In the genomic region with DNA sequence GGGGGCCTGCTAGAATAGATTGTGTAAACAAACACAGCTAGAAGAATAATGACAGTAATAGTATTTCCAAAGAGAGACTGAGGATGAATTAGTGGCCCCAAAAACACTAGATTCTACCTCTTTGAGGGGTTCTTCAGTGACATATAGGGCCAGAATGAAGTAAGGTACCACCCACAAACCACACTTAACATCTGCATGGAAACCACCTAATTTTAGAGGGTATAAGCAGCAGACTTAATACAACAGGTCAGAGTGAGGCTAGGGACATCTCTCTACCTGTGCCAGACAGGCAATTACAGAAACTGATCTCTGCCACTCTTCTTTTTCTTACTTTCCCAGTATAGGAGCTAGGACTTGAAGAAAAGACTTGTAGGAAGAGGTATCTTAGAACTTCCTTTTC, we compare ENCODE assay signal across 33 cellular contexts. TPM values are rescaled to one million over a fixed set of nuclear protein-coding genes. Genes with fewer than 3 reads are reported as not detected.
DNase-seq lines count a peak whose midpoint lies in the region; ATAC-seq, FAIRE-seq and TF ChIP-seq lines count a peak whose summit lies in the region.
"Had no signal": no experiment of that assay in that cellular context is flagged by ENCODE, and none has a peak within 500 bp of the region (broad histone marks: within the 10 kb centered on the region; RNA-seq: fewer than 3 reads in every experiment).

No MANE protein-coding gene starts in this region.

- RAD21 ChIA-PET in GM12878 (lab: Charles Lee; ENCODE audit: unreplicated experiment): no interaction called here

- TF ChIP-seq EP300 in GM12878 (IDR thresholded peaks at IDR 0.05; ENCODE audit: borderline replicate concordance in 1 of 2, control insufficient read depth in 1 of 2, low read depth in 2 of 2, low read length in 2 of 2): no peak

- in situ Hi-C loops in GM12878 (cut with MboI): no loop called here
- in situ Hi-C loops in gastrocnemius medialis (cut with MboI; ENCODE audit: low sequenced_read_pairs in 4 of 4): no loop called here

- TF ChIP-seq RAD21 in GM12878 (IDR thresholded peaks at IDR 0.05; ENCODE audit: insufficient read depth, low read depth, low read length): no peak

- H3K79me2 ChIP-seq in GM12878 (ENCODE audit: control insufficient read depth, insufficient read depth, low read length): no peaks in the 10 kb centered on the region

- TF ChIP-seq CTCF in GM12878 (IDR thresholded peaks at IDR 0.05 in 2 of 3, conservative IDR thresholded peaks at IDR 0.05 in 1 of 3; ENCODE audit: control insufficient read depth in 2 of 3, extremely low read depth in 1 of 3, insufficient read depth in 1 of 3, low read depth in 3 of 3, low read length in 3 of 3) (no peak), gastrocnemius medialis (IDR thresholded peaks at IDR 0.05 in 4 of 5, conservative IDR thresholded peaks at IDR 0.05 in 1 of 5) (no peak)

- no peak overlapping the region for H3K9ac ChIP-seq in GM12878 (ENCODE audit: control insufficient read depth, insufficient read depth, low read length)
- H3K9ac ChIP-seq: BLaER1 treated with 17β-estradiol and CSF1 and Interleukin-3, amounts not matched to agents 10 nM and 100 nM had no signal

- no peak overlapping the region for H3K27ac ChIP-seq in GM12878 (ENCODE audit: control insufficient read depth, insufficient read depth)
- H3K27ac ChIP-seq in gastrocnemius medialis: no peak overlapping the region
- H3K27ac ChIP-seq: ascending aorta; BLaER1 treated with 17β-estradiol and CSF1 and Interleukin-3, amounts not matched to agents 10 nM and 100 nM; testis; uterus had no signal

- H3K4me3 ChIP-seq in GM12878 (no peak overlapping the region), gastrocnemius medialis (no peak overlapping the region)
- H3K4me3 ChIP-seq: ascending aorta; BLaER1 treated with 17β-estradiol and CSF1 and Interleukin-3, amounts not matched to agents 10 nM and 100 nM; MG63; smooth muscle cell; testis; uterus had no signal

- FAIRE-seq in GM12878 (lab: Jason Lieb, UNC): no peak
- FAIRE-seq: islet of Langerhans had no signal

- no peak overlapping the region for H3K4me2 ChIP-seq in GM12878 (ENCODE audit: control insufficient read depth, insufficient read depth)
- H3K4me2 ChIP-seq: BLaER1 treated with 17β-estradiol and CSF1 and Interleukin-3, amounts not matched to agents 10 nM and 100 nM; smooth muscle cell had no signal

- no peaks in the 10 kb centered on the region for H3K27me3 ChIP-seq in GM12878 (replicated peaks in 1 of 2; ENCODE audit: control insufficient read depth in 2 of 2, insufficient read depth in 2 of 2, low read length in 1 of 2)
- H3K27me3 ChIP-seq in gastrocnemius medialis: no peaks in the 10 kb centered on the region
- H3K27me3 ChIP-seq: ascending aorta; BLaER1 treated with 17β-estradiol and CSF1 and Interleukin-3, amounts not matched to agents 10 nM and 100 nM; MG63; testis; uterus had no signal

- DNase-seq in GM12878 (ENCODE audit: low read depth, low spot score) (no peak), occipital lobe (lab: John Stamatoyannopoulos, UW) (no peak), Ammon's horn (ENCODE audit: low spot score) (no peak), DMS 273 (lab: John Stamatoyannopoulos, UW; ENCODE audit: unreplicated experiment) (no peak), gastrocnemius medialis (no peak)
- DNase-seq: activated CD4-positive, alpha-beta T cell treated with anti-CD3 and anti-CD28 coated beads, Interleukin-2, amount 50 U/mL, for 48 hours; activated effector memory CD4-positive, alpha-beta T cell treated with Interleukin-2 at 50 U/mL for 16 hours; activated naive CD8-positive, alpha-beta T cell treated with anti-CD3 and anti-CD28 coated beads for 36 hours; Caco-2; caudate nucleus; dermis blood vessel endothelial cell; DMS79 treated with DMSO at 0.1 percent for 48 hours; H7; left ventricle myocardium superior; MG63; naive thymus-derived CD8-positive, alpha-beta T cell; NCI-H1417 treated with DMSO at 0.1 percent for 48 hours; NCI-H510A; PC-3; retina; Right ventricle myocardium superior; stimulated activated CD4-positive, alpha-beta T cell treated with anti-CD3 and anti-CD28 coated beads, Interleukin-2, amount 100 ng/mL, for 24 hours; T1000; testis; uterus had no signal

- ATAC-seq in GM18511 (IDR thresholded peaks at IDR 0.05; ENCODE audit: unreplicated experiment) (peak; percentile 77), GM19463 (IDR thresholded peaks at IDR 0.05; ENCODE audit: unreplicated experiment) (peak; percentile 98), HG02981 (IDR thresholded peaks at IDR 0.05; ENCODE audit: unreplicated experiment) (peak; percentile 73), GM12878 (peak; percentile 91), gastrocnemius medialis (no peak)
- ATAC-seq: left ventricle myocardium superior; PC-3; stimulated activated memory B cell treated with anti-CD40 and anti-IgM and Interleukin-4, amounts not matched to agents 10 μg/mL and 1 μg/mL and 100 μg/mL, for 72 hours had no signal

- BruUV-seq in GM12878 (replicated peaks; lab: Mats Ljungman, UMichigan): no TSS peak

- SMC1A ChIA-PET in GM12878 (lab: Charles Lee; ENCODE audit: uncharacterized antibody, unreplicated experiment): interaction anchor here (0.6 to 1.4 kb wide), 3 partner anchors 15 to 66 kb away, joined by 3 to 5 read pairs (median 4); no protein-coding TSS in a partner anchor

- H3K4me1 ChIP-seq in GM12878 (ENCODE audit: control insufficient read depth, insufficient read depth, low read length) (no peaks in the 10 kb centered on the region), gastrocnemius medialis (no peaks in the 10 kb centered on the region)
- H3K4me1 ChIP-seq: ascending aorta; BLaER1 treated with 17β-estradiol and CSF1 and Interleukin-3, amounts not matched to agents 10 nM and 100 nM; testis; uterus had no signal

- H3K9me3 ChIP-seq in GM12878 (replicated peaks; ENCODE audit: control insufficient read depth, insufficient read depth, low read length): no peaks in the 10 kb centered on the region; the same call in 2 of the 3 replicates
- H3K9me3 ChIP-seq in gastrocnemius medialis: no peaks in the 10 kb centered on the region
- H3K9me3 ChIP-seq: ascending aorta, Caco-2, MG63, testis, uterus had no signal

- TF ChIP-seq POLR2A in GM12878 (IDR thresholded peaks at IDR 0.05; ENCODE audit: low read depth, low read length) (no peak), gastrocnemius medialis (IDR thresholded peaks at IDR 0.05) (no peak)

- no peak overlapping the region for H2AFZ ChIP-seq in GM12878 (ENCODE audit: control insufficient read depth, low read depth, low read length)

- POLR2A ChIA-PET in GM12878 (lab: Charles Lee): interaction anchor here (0.5 kb wide), 1 partner anchor 15 kb away, joined by 3 read pairs; no protein-coding TSS in a partner anchor

- CTCF ChIA-PET in GM12878 (lab: Yijun Ruan, JAX): interaction anchor here (0.6 to 1.4 kb wide), 3 partner anchors 17 to 112 kb away, joined by 3 to 4 read pairs (median 3); no protein-coding TSS in a partner anchor

- no peaks in the 10 kb centered on the region for H4K20me1 ChIP-seq in GM12878 (ENCODE audit: control insufficient read depth, insufficient read depth)
- H4K20me1 ChIP-seq: BLaER1 treated with 17β-estradiol and CSF1 and Interleukin-3, amounts not matched to agents 10 nM and 100 nM had no signal

- H3K36me3 ChIP-seq in GM12878 (ENCODE audit: control insufficient read depth in 2 of 2, insufficient read depth in 2 of 2, low read length in 1 of 2): no peaks in the 10 kb centered on the region
- peaks cover 0 to under 1% of the 10 kb centered on the region in 2 donors for H3K36me3 ChIP-seq in gastrocnemius medialis
- H3K36me3 ChIP-seq: ascending aorta, MG63, uterus had no signal

- intact Hi-C loops in GM12878 (cut with micrococcal nuclease; ENCODE audit: unreplicated experiment): no loop called here
- intact Hi-C loops in gastrocnemius medialis (cut with DNase I; ENCODE audit: low total_unique reads): no loop called here

TF ChIP-seq in GM12878, 131 proteins besides CTCF, POLR2A, EP300 and RAD21:
- TF ChIP-seq IKZF2 (IDR thresholded peaks at IDR 0.05) (no peak), RUNX3 (IDR thresholded peaks at IDR 0.05; ENCODE audit: low read length) (peak; percentile 55)
TF ChIP-seq in GM12878: peak in this region for 1.

RNA-seq across cellular contexts. Expression of a gene that starts 20.1 kb away (rescaled TPM):
- total RNA-seq in GM12878 (2013; cell fraction: nucleolus; rRNA removed): 115 and 127 TPM in 2 replicates
- total RNA-seq in GM12878 (2014; rRNA removed): 28.5 and 31.6 TPM in 2 replicates
- 25.5 and 28.9 TPM in 2 replicates for total RNA-seq in GM12878 (2014; rRNA removed; fragmentation: Illumina TruSeq; extraction: Trizol)
- 16.0 and 17.7 TPM in 2 replicates for total RNA-seq in GM12878 (2021)
- polyA plus RNA-seq in GM12878 (2011; ENCODE audit: low read depth): 7.1 TPM
- polyA plus RNA-seq in GM12878 (2011; rRNA removed): 32.7 and 45.3 TPM in 2 replicates
- 13.8 and 16.1 TPM in 2 replicates for polyA plus RNA-seq in GM12878 (2011; cell fraction: cytosol; rRNA removed)
- polyA plus RNA-seq in GM12878 (2011; cell fraction: nucleus; rRNA removed): 14.1 and 14.5 TPM in 2 replicates
- polyA plus RNA-seq in GM12878 (2012): 13.8 and 14.9 TPM in 2 replicates
- 23.8 and 35.9 TPM in 2 replicates for polyA plus RNA-seq in GM12878 (2014; fragmentation: Illumina TruSeq; extraction: Trizol)
- 10 to 100 TPM; 19.5 to 36.1 TPM for polyA plus RNA-seq in GM12878 (2014; fragmentation: Nextera tagmentation; extraction: Ambion mirVana)
- polyA plus RNA-seq in GM12878 (2014; rRNA removed): 16.8 and 18.2 TPM in 2 replicates
- 10 to 100 TPM; 32.6 to 34.4 TPM for polyA plus RNA-seq in GM12878 (2016; fragmentation: Nextera tagmentation; extraction: Ambion mirVana)
- 35.4 and 36.2 TPM in 2 replicates for polyA minus RNA-seq in GM12878 (2011; rRNA and poly(A)+ RNA removed)
- polyA minus RNA-seq in GM12878 (2011; cell fraction: cytosol; rRNA and poly(A)+ RNA removed): 8.1 and 8.2 TPM in 2 replicates
- polyA minus RNA-seq in GM12878 (2011; cell fraction: nucleus; rRNA and poly(A)+ RNA removed): 74.4 and 118 TPM in 2 replicates
- total RNA-seq in occipital lobe: 36.5 TPM
- 10 to 100 TPM in 3 of 4 donors, 1 to 10 TPM in 1; 8.8 to 23.6 (median 13.5) TPM for total RNA-seq in gastrocnemius medialis

RNA-seq across cellular contexts. Expression of a gene that starts 20.3 kb away (rescaled TPM):
- total RNA-seq in GM12878 (2013; cell fraction: nucleolus; rRNA removed): 84.4 and 93.3 TPM in 2 replicates
- total RNA-seq in GM12878 (2014; rRNA removed): 31.3 and 45.4 TPM in 2 replicates
- 51.6 and 67.7 TPM in 2 replicates for total RNA-seq in GM12878 (2014; rRNA removed; fragmentation: Illumina TruSeq; extraction: Trizol)
- total RNA-seq in GM12878 (2021): 28.9 and 29.4 TPM in 2 replicates
- polyA plus RNA-seq in GM12878 (2011; ENCODE audit: low read depth): 30.4 TPM
- 77.7 and 93.1 TPM in 2 replicates for polyA plus RNA-seq in GM12878 (2011; rRNA removed)
- polyA plus RNA-seq in GM12878 (2011; cell fraction: cytosol; rRNA removed): 26.0 and 30.8 TPM in 2 replicates
- polyA plus RNA-seq in GM12878 (2011; cell fraction: nucleus; rRNA removed): 48.1 and 61.1 TPM in 2 replicates
- 27.7 and 36.8 TPM in 2 replicates for polyA plus RNA-seq in GM12878 (2012)
- polyA plus RNA-seq in GM12878 (2014; fragmentation: Illumina TruSeq; extraction: Trizol): 36.2 and 43.3 TPM in 2 replicates
- polyA plus RNA-seq in GM12878 (2014; fragmentation: Nextera tagmentation; extraction: Ambion mirVana): 100 to 1,000 TPM; 124 to 145 TPM
- 55.5 and 104 TPM in 2 replicates for polyA plus RNA-seq in GM12878 (2014; rRNA removed)
- polyA plus RNA-seq in GM12878 (2016; fragmentation: Nextera tagmentation; extraction: Ambion mirVana): 10 to 100 TPM; 93.8 to 96.2 TPM
- 14.8 and 62.5 TPM in 2 replicates for polyA minus RNA-seq in GM12878 (2011; rRNA and poly(A)+ RNA removed)
- 3.7 and 3.8 TPM in 2 replicates for polyA minus RNA-seq in GM12878 (2011; cell fraction: cytosol; rRNA and poly(A)+ RNA removed)
- 22.2 and 47.7 TPM in 2 replicates for polyA minus RNA-seq in GM12878 (2011; cell fraction: nucleus; rRNA and poly(A)+ RNA removed)
- 17.0 TPM for total RNA-seq in occipital lobe
- 10 to 100 TPM; 14.2 to 30.6 (median 23.7) TPM for total RNA-seq in gastrocnemius medialis
- total RNA-seq: ascending aorta had no signal

Comparison
In these comparisons a context has a peak if more than half of its experiments do, and no peak if none do; other contexts are left out.
1. ATAC-seq: peak in GM18511 (single experiment), GM19463 (single experiment), HG02981 (single experiment) and GM12878 (single experiment); none in gastrocnemius medialis (0 of 2).